Comparison of ENCODE assay signal across 9 cellular contexts in the genomic region with DNA sequence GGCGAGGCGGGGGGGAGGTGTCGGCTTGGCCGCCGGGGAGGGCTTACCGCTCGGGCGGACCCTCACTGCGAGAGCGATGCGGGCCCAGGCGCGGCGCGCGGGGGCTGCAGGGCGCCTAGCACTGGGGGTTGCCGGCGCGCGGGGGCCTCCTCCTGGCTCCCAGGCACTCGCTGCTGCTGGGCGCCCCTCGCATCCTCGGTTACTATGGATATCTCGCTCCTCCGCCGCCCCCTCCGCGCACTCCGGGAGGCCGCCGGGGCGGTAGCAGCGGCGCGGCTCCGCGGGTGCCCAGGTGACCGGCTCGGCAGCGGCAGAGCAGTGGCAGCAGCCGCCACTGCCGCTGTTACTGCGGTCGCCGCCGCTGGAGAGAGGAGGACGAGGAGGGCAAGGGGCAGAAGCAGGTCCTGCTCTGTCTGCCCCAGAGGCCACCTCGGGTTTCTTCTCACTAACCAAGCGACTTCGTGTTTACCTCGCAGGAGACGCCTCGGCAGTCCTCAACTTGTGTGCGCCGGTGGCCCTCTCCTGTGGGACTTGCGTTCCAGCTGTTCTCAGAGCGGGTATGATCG.
DNase-seq lines count a peak whose midpoint lies in the region; ATAC-seq, FAIRE-seq and TF ChIP-seq lines count a peak whose summit lies in the region.
"Had no signal": no experiment of that assay in that cellular context is flagged by ENCODE, and none has a peak within 500 bp of the region (broad histone marks: within the 10 kb centered on the region; RNA-seq: fewer than 3 reads in every experiment).

No MANE protein-coding gene starts in this region.

- WGBS in HepG2 (ENCODE audit: low lambda C conversion rate): 20% methylated on average over 1 of the region's 60 CpGs

- peak overlapping the region; percentile 6 for H3K4me3 Mint-ChIP-seq in activated T-cell treated with anti-CD3 and anti-CD28 coated beads, Interleukin-2, amount 50 U/mL, for 24 hours
- H3K4me3 Mint-ChIP-seq in activated T-cell treated with anti-CD3 and anti-CD28 coated beads, Interleukin-2, amount 50 U/mL, for 72 hours: peak overlapping the region in 1 of 2 donors; percentile 59
- H3K4me3 Mint-ChIP-seq in type B pancreatic cell: peak overlapping the region; percentile 79
- H3K4me3 Mint-ChIP-seq in CD14-positive monocyte: peak overlapping the region in 1 of 2 donors; percentile 58

- no peaks in the 10 kb centered on the region for H3K4me1 ChIP-seq in HepG2 (ENCODE audit: insufficient read depth, low read length)

- H3K36me3 ChIP-seq in HepG2 (replicated peaks in 1 of 2; ENCODE audit: control insufficient read depth in 1 of 2, insufficient read depth in 2 of 2, low read length in 2 of 2): no peaks in the 10 kb centered on the region

- H4K20me1 ChIP-seq in HepG2 (ENCODE audit: insufficient read depth, low read length): no peaks in the 10 kb centered on the region; the same call in 1 of the 2 replicates

- H3K4me3 ChIP-seq in HepG2 (replicated peaks in 1 of 3; ENCODE audit: insufficient read depth in 1 of 3, low read depth in 2 of 3, low read length in 3 of 3): no peak overlapping the region

- FAIRE-seq in HepG2 (lab: Jason Lieb, UNC): no peak

- DNase-seq in activated T-cell treated with anti-CD3 and anti-CD28 coated beads, Interleukin-2, amount 50 U/mL, for 24 hours: no peak
- no peak for DNase-seq in activated T-cell treated with anti-CD3 and anti-CD28 coated beads, Interleukin-2, amount 50 U/mL, for 72 hours
- DNase-seq in amygdala (lab: John Stamatoyannopoulos, UW) (peak in 42 of 56 donors; percentile 4 to 83 (median 60)), HepG2 (ENCODE audit: low spot score) (no peak), type B pancreatic cell (ENCODE audit: extremely low spot score, unreplicated experiment) (peak; percentile 72), CD14-positive monocyte (ENCODE audit: low spot score) (no peak), HCEC 1CT (no peak)
- DNase-seq: CD4-positive, alpha-beta memory T cell had no signal

- no peak overlapping the region for H3K9ac ChIP-seq in HepG2 (ENCODE audit: insufficient read depth, low read depth, low read length)

- no peaks in the 10 kb centered on the region for H3K4me1 Mint-ChIP-seq in activated T-cell treated with anti-CD3 and anti-CD28 coated beads, Interleukin-2, amount 50 U/mL, for 24 hours (ENCODE audit: low read depth)
- no peaks in the 10 kb centered on the region for H3K4me1 Mint-ChIP-seq in activated T-cell treated with anti-CD3 and anti-CD28 coated beads, Interleukin-2, amount 50 U/mL, for 72 hours (ENCODE audit: low read depth)
- peaks cover 12% of the 10 kb centered on the region for H3K4me1 Mint-ChIP-seq in type B pancreatic cell (ENCODE audit: unreplicated experiment)
- no peaks in the 10 kb centered on the region for H3K4me1 Mint-ChIP-seq in CD14-positive monocyte

- no peak for ATAC-seq in activated T-cell treated with anti-CD3 and anti-CD28 coated beads, Interleukin-2, amount 50 U/mL, for 72 hours (replicated peaks in 1 of 2)
- peak; percentile 63 for ATAC-seq in HepG2
- no peak for ATAC-seq in HG02642 (IDR thresholded peaks at IDR 0.05; ENCODE audit: poor library complexity, unreplicated experiment)

- H3K9me3 ChIP-seq in HepG2 (ENCODE audit: low read length): no peaks in the 10 kb centered on the region

- POLR2A ChIA-PET in HepG2 (lab: Yijun Ruan, JAX): no interaction called here

- H3K79me2 ChIP-seq in HepG2 (ENCODE audit: insufficient read depth, low read length): no peaks in the 10 kb centered on the region

- TF ChIP-seq EP300 in HepG2 (IDR thresholded peaks at IDR 0.05; ENCODE audit: low read depth in 2 of 2, low read length in 2 of 2): no peak
- TF ChIP-seq EP300 in HepG2 (CRISPR knock-in tag; IDR thresholded peaks at IDR 0.05; ENCODE audit: borderline replicate concordance): no peak

- no peak for TF ChIP-seq CTCF in HepG2 (CRISPR knock-in tag; IDR thresholded peaks at IDR 0.05)
- no peak for TF ChIP-seq CTCF in type B pancreatic cell (conservative IDR thresholded peaks at IDR 0.05)
- TF ChIP-seq CTCF in CD14-positive monocyte (IDR thresholded peaks at IDR 0.05): no peak

- in situ Hi-C loops in HepG2 (cut with HindIII; ENCODE audit: extremely low pct_ligation_motif_present, low pct_unique_long_range_greater_than_20kb): no loop called here

- peaks cover 0 to 41% of the 10 kb centered on the region in 2 experiments for H3K27me3 ChIP-seq in HepG2 (ENCODE audit: control insufficient read depth in 1 of 2, insufficient read depth in 2 of 2, low read length in 2 of 2)

- CTCF ChIA-PET in HepG2 (lab: Yijun Ruan, JAX; ENCODE audit: low intra/inter-chr PET ratio, low total read pairs): no interaction called here

- H3K36me3 Mint-ChIP-seq in activated T-cell treated with anti-CD3 and anti-CD28 coated beads, Interleukin-2, amount 50 U/mL, for 24 hours (ENCODE audit: low read depth): no peaks in the 10 kb centered on the region
- peaks cover 0 to 2% of the 10 kb centered on the region in 2 donors for H3K36me3 Mint-ChIP-seq in activated T-cell treated with anti-CD3 and anti-CD28 coated beads, Interleukin-2, amount 50 U/mL, for 72 hours (ENCODE audit: insufficient read depth in 2 of 2)
- no peaks in the 10 kb centered on the region for H3K36me3 Mint-ChIP-seq in type B pancreatic cell
- H3K36me3 Mint-ChIP-seq in CD14-positive monocyte: peaks cover 0 to 3% of the 10 kb centered on the region in 2 donors
- H3K36me3 Mint-ChIP-seq: CD4-positive, alpha-beta memory T cell had no signal

- H2AFZ ChIP-seq in HepG2 (ENCODE audit: low read length): no peak overlapping the region

- peaks cover 63% of the 10 kb centered on the region for H3K27me3 Mint-ChIP-seq in activated T-cell treated with anti-CD3 and anti-CD28 coated beads, Interleukin-2, amount 50 U/mL, for 24 hours
- peaks cover 45% of the 10 kb centered on the region for H3K27me3 Mint-ChIP-seq in activated T-cell treated with anti-CD3 and anti-CD28 coated beads, Interleukin-2, amount 50 U/mL, for 72 hours (ENCODE audit: low read depth)
- H3K27me3 Mint-ChIP-seq in type B pancreatic cell: peaks cover 88% of the 10 kb centered on the region
- H3K27me3 Mint-ChIP-seq in CD14-positive monocyte (ENCODE audit: low read depth in 3 of 3): peaks cover 35 to 68% (median 54%) of the 10 kb centered on the region in 3 donors

- intact Hi-C loops in HepG2 (cut with micrococcal nuclease; ENCODE audit: unreplicated experiment) (no loop called here), CD14-positive monocyte (cut with micrococcal nuclease) (no loop called here)

- H3K27ac Mint-ChIP-seq in activated T-cell treated with anti-CD3 and anti-CD28 coated beads, Interleukin-2, amount 50 U/mL, for 24 hours: no peak overlapping the region
- no peak overlapping the region for H3K27ac Mint-ChIP-seq in activated T-cell treated with anti-CD3 and anti-CD28 coated beads, Interleukin-2, amount 50 U/mL, for 72 hours
- H3K27ac Mint-ChIP-seq in type B pancreatic cell (no peak overlapping the region), CD14-positive monocyte (no peak overlapping the region)
- H3K27ac Mint-ChIP-seq: CD4-positive, alpha-beta memory T cell had no signal

- TF ChIP-seq RAD21 in HepG2 (CRISPR knock-in tag; IDR thresholded peaks at IDR 0.05): no peak

- no peak for TF ChIP-seq POLR2A in HepG2 (IDR thresholded peaks at IDR 0.05; ENCODE audit: insufficient read depth in 1 of 2, low read depth in 2 of 2, low read length in 2 of 2)

- no peaks in the 10 kb centered on the region for H3K9me3 Mint-ChIP-seq in activated T-cell treated with anti-CD3 and anti-CD28 coated beads, Interleukin-2, amount 50 U/mL, for 24 hours
- no peaks in the 10 kb centered on the region for H3K9me3 Mint-ChIP-seq in activated T-cell treated with anti-CD3 and anti-CD28 coated beads, Interleukin-2, amount 50 U/mL, for 72 hours
- no peaks in the 10 kb centered on the region for H3K9me3 Mint-ChIP-seq in type B pancreatic cell
- peaks cover 0 to 3% (median 0%) of the 10 kb centered on the region in 7 donors for H3K9me3 Mint-ChIP-seq in CD14-positive monocyte
- H3K9me3 Mint-ChIP-seq: CD4-positive, alpha-beta memory T cell had no signal

- BruUV-seq in HepG2 (replicated peaks; lab: Mats Ljungman, UMichigan): no TSS peak

- H3K4me2 ChIP-seq in HepG2 (ENCODE audit: low read depth, low read length): no peak overlapping the region

- no peak overlapping the region for H3K27ac ChIP-seq in HepG2 (ENCODE audit: extremely low read length, insufficient read depth, low read length)

TF ChIP-seq in HepG2, 621 proteins besides CTCF, POLR2A, EP300 and RAD21 (continues in another document):
- TF ChIP-seq, protein P1, sequence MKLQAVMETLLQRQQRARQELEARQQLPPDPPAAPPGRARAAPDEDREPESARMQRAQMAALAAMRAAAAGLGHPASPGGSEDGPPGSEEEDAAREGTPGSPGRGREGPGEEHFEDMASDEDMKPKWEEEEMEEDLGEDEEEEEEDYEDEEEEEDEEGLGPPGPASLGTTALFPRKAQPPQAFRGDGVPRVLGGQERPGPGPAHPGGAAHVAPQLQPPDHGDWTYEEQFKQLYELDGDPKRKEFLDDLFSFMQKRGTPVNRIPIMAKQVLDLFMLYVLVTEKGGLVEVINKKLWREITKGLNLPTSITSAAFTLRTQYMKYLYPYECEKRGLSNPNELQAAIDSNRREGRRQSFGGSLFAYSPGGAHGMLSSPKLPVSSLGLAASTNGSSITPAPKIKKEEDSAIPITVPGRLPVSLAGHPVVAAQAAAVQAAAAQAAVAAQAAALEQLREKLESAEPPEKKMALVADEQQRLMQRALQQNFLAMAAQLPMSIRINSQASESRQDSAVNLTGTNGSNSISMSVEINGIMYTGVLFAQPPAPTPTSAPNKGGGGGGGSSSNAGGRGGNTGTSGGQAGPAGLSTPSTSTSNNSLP (IDR thresholded peaks at IDR 0.05; ENCODE audit: low read depth, low read length): no peak
- no peak for TF ChIP-seq ZNF530 (CRISPR knock-in tag; IDR thresholded peaks at IDR 0.05; ENCODE audit: low read depth)

Comparison
In these comparisons a context has a peak if more than half of its experiments do, and no peak if none do; other contexts are left out.
1. DNase-seq: peak in amygdala (42 of 56) and type B pancreatic cell (single experiment); none in activated T-cell treated with anti-CD3 and anti-CD28 coated beads, Interleukin-2, amount 50 U/mL, for 24 hours (single experiment), activated T-cell treated with anti-CD3 and anti-CD28 coated beads, Interleukin-2, amount 50 U/mL, for 72 hours (0 of 2), HepG2 (single experiment), CD14-positive monocyte (single experiment) and HCEC 1CT (single experiment).